Comparison of ENCODE assay signal across 27 cellular contexts in genomic region chr7:92606985-92607384, GRCh38.
"Had no signal": no experiment of that assay in that cellular context is flagged by ENCODE, and none has a peak within 500 bp of the region (broad histone marks: within the 10 kb centered on the region; RNA-seq: fewer than 3 reads in every experiment).

No MANE protein-coding gene starts in this region.

- DNase-seq: activated CD4-positive, alpha-beta T cell treated with anti-CD3 and anti-CD28 coated beads for 1 hour; activated CD4-positive, alpha-beta T cell treated with anti-CD3 and anti-CD28 coated beads, Interleukin-2, amount 50 U/mL, for 1 hour; activated CD8-positive, alpha-beta T cell treated with anti-CD3 and anti-CD28 coated beads for 36 hours; activated T-cell treated with anti-CD3 and anti-CD28 coated beads, Interleukin-2, amount 50 U/mL, for 4 hours; anterior cingulate cortex; cerebellar nuclear complex; colonic mucosa; effector CD8-positive, alpha-beta T cell; gastrocnemius medialis; glutamatergic neuron; islet precursor cell; mammary epithelial cell; naive B cell; nephron progenitor cell; ovary; retina; stimulated activated CD4-positive, alpha-beta T cell treated with anti-CD3 and anti-CD28 coated beads, Interleukin-15, amount 100 ng/mL, for 24 hours; stimulated activated CD4-positive, alpha-beta T cell treated with anti-CD3 and anti-CD28 coated beads, Interleukin-2, amount 100 ng/mL, for 24 hours; stimulated activated naive CD4-positive, alpha-beta T cell treated with Interleukin-2 at 50 U/mL for 16 hours; T-helper 17 cell had no signal

- H3K27me3 ChIP-seq: colonic mucosa, hepatocyte, neutrophil, ovary, tibial nerve had no signal

- H3K4me3 Mint-ChIP-seq: activated CD8-positive, alpha-beta T cell treated with anti-CD3 and anti-CD28 coated beads for 36 hours; activated naive CD8-positive, alpha-beta T cell; activated T-cell treated with anti-CD3 and anti-CD28 coated beads, Interleukin-2, amount 50 U/mL, for 4 hours; mesothelial cell of epicardium; nephron progenitor cell; T-helper 17 cell had no signal

- H3K4me3 ChIP-seq: colonic mucosa, gastrocnemius medialis, hepatocyte, ovary, prostate gland, tibial nerve had no signal

- H3K4me1 ChIP-seq: colonic mucosa, gastrocnemius medialis, prostate gland had no signal

- H3K36me3 ChIP-seq: colonic mucosa, gastrocnemius medialis, neutrophil, ovary, prostate gland, tibial nerve had no signal

- H3K36me3 Mint-ChIP-seq: naive B cell had no signal

- H3K9me3 ChIP-seq: colonic mucosa, gastrocnemius medialis, neutrophil, ovary, prostate gland, tibial nerve had no signal

- H3K27me3 Mint-ChIP-seq: activated CD8-positive, alpha-beta T cell treated with anti-CD3 and anti-CD28 coated beads for 36 hours; activated naive CD8-positive, alpha-beta T cell; naive B cell; T-helper 17 cell had no signal

- H3K27ac ChIP-seq: colonic mucosa, gastrocnemius medialis, hepatocyte, neutrophil, ovary, prostate gland, tibial nerve had no signal

- H3K4me1 Mint-ChIP-seq: naive B cell had no signal

- H3K9me3 Mint-ChIP-seq: activated CD8-positive, alpha-beta T cell treated with anti-CD3 and anti-CD28 coated beads for 36 hours; activated T-cell treated with anti-CD3 and anti-CD28 coated beads, Interleukin-2, amount 50 U/mL, for 4 hours; activated T-helper 2 cell treated with anti-CD3 and anti-CD28 coated beads, Interferon-gamma antibody, Interleukin-2, Interleukin-4, amounts not matched to agents 10 μg/mL and 5 μg/mL and 100 μg/mL, durations not matched to agents 14 hours and 24 hours and 36 hours; mesothelial cell of epicardium; naive B cell; nephron progenitor cell had no signal

- H3K27ac Mint-ChIP-seq: activated CD8-positive, alpha-beta T cell treated with anti-CD3 and anti-CD28 coated beads for 36 hours; activated T-helper 2 cell treated with anti-CD3 and anti-CD28 coated beads, Interferon-gamma antibody, Interleukin-2, Interleukin-4, amounts not matched to agents 10 μg/mL and 5 μg/mL and 100 μg/mL, durations not matched to agents 14 hours and 24 hours and 36 hours; mesothelial cell of epicardium; naive B cell; nephron progenitor cell had no signal

- ATAC-seq: activated CD8-positive, alpha-beta T cell treated with anti-CD3 and anti-CD28 coated beads for 36 hours; activated T-cell treated with anti-CD3 and anti-CD28 coated beads, Interleukin-2, amount 50 U/mL, for 4 hours; gastrocnemius medialis; T-helper 17 cell had no signal
